Comparison of ENCODE assay signal across 10 cellular contexts in genomic region chr2:36411962-36412444, GRCh38. TPM values are rescaled to one million over a fixed set of nuclear protein-coding genes. Genes with fewer than 3 reads are reported as not detected.
DNase-seq lines count a peak whose midpoint lies in the region; ATAC-seq and TF ChIP-seq lines count a peak whose summit lies in the region.
"Had no signal": no experiment of that assay in that cellular context is flagged by ENCODE, and none has a peak within 500 bp of the region (broad histone marks: within the 10 kb centered on the region; RNA-seq: fewer than 3 reads in every experiment).

No MANE protein-coding gene starts in this region.

- intact Hi-C loops in spleen (cut with DNase I; ENCODE audit: low total_unique reads): no loop called here

- no peak for TF ChIP-seq POLR2A in spleen (IDR thresholded peaks at IDR 0.05)

- H3K27ac ChIP-seq in coronary artery: peak overlapping the region; percentile 71 to 83
- H3K27ac ChIP-seq in spleen: peak overlapping the region; percentile 24 to 81 (median 66)
- H3K27ac ChIP-seq: PC-9 had no signal

- H3K4me1 Mint-ChIP-seq in T-helper 2 cell treated with Interferon-gamma antibody and Interleukin-4, amounts not matched to agents 5 μg/mL and 100 μg/mL, for 36 hours (ENCODE audit: low read depth): no peaks in the 10 kb centered on the region
- peaks cover 16% of the 10 kb centered on the region for H3K4me1 Mint-ChIP-seq in progenitor cell of endocrine pancreas (ENCODE audit: low read depth)

- peaks cover 11% of the 10 kb centered on the region for H3K27me3 Mint-ChIP-seq in T-helper 2 cell treated with Interferon-gamma antibody and Interleukin-4, amounts not matched to agents 5 μg/mL and 100 μg/mL, for 36 hours (ENCODE audit: low read depth)
- H3K27me3 Mint-ChIP-seq in progenitor cell of endocrine pancreas: no peaks in the 10 kb centered on the region

- no peak for ATAC-seq in GM21717 (IDR thresholded peaks at IDR 0.05; ENCODE audit: unreplicated experiment)

- H3K9me3 ChIP-seq in spleen: no peaks in the 10 kb centered on the region

- H3K9me3 Mint-ChIP-seq in T-helper 2 cell treated with Interferon-gamma antibody and Interleukin-4, amounts not matched to agents 5 μg/mL and 100 μg/mL, for 36 hours: no peaks in the 10 kb centered on the region
- H3K9me3 Mint-ChIP-seq in progenitor cell of endocrine pancreas (ENCODE audit: low read depth): no peaks in the 10 kb centered on the region

- H3K27me3 ChIP-seq in kidney epithelial cell (ENCODE audit: control insufficient read depth, insufficient read depth, low read length): no peaks in the 10 kb centered on the region
- H3K27me3 ChIP-seq in spleen (replicated peaks in 1 of 7): no peaks in the 10 kb centered on the region

- H3K4me3 Mint-ChIP-seq in T-helper 2 cell treated with Interferon-gamma antibody and Interleukin-4, amounts not matched to agents 5 μg/mL and 100 μg/mL, for 36 hours: no peak overlapping the region
- H3K4me3 Mint-ChIP-seq in progenitor cell of endocrine pancreas (ENCODE audit: low read depth): no peak overlapping the region

- TF ChIP-seq CTCF in coronary artery (IDR thresholded peaks at IDR 0.05) (no peak), kidney epithelial cell (IDR thresholded peaks at IDR 0.05; ENCODE audit: insufficient read depth, low read length, poor library complexity, severe bottlenecking) (peak; percentile 35), spleen (IDR thresholded peaks at IDR 0.05 in 8 of 11, conservative IDR thresholded peaks at IDR 0.05 in 3 of 11) (peak in 1 of 11 experiments; percentile 4), progenitor cell of endocrine pancreas (IDR thresholded peaks at IDR 0.05; ENCODE audit: unreplicated experiment) (no peak)

- H3K27ac Mint-ChIP-seq in T-helper 2 cell treated with Interferon-gamma antibody and Interleukin-4, amounts not matched to agents 5 μg/mL and 100 μg/mL, for 36 hours: no peak overlapping the region
- H3K27ac Mint-ChIP-seq in progenitor cell of endocrine pancreas: no peak overlapping the region

- peaks cover 17 to 89% (median 63%) of the 10 kb centered on the region in 6 donors for H3K4me1 ChIP-seq in spleen

- 55 to 88% (median 70%) methylated on average over 11 of the region's 11 CpGs for whole genome bisulfite sequencing in spleen, 5 donors

- no peaks in the 10 kb centered on the region for H3K36me3 Mint-ChIP-seq in T-helper 2 cell treated with Interferon-gamma antibody and Interleukin-4, amounts not matched to agents 5 μg/mL and 100 μg/mL, for 36 hours (ENCODE audit: low read depth)
- H3K36me3 Mint-ChIP-seq in progenitor cell of endocrine pancreas (ENCODE audit: insufficient read depth): no peaks in the 10 kb centered on the region

- peaks cover 1% of the 10 kb centered on the region for H3K36me3 ChIP-seq in kidney epithelial cell (ENCODE audit: control insufficient read depth, insufficient read depth, low read length)
- no peaks in the 10 kb centered on the region for H3K36me3 ChIP-seq in spleen

- H3K4me3 ChIP-seq in coronary artery (peak overlapping the region; percentile 52), kidney epithelial cell (ENCODE audit: low read depth, low read length) (no peak overlapping the region), spleen (peak overlapping the region in 1 of 8 donors; percentile 1)
- H3K4me3 ChIP-seq: PC-9 had no signal

- DNase-seq in NCI-H226 (peak; percentile 86), coronary artery (ENCODE audit: low spot score) (no peak), kidney epithelial cell (ENCODE audit: low read depth) (peak; percentile 71), spleen (no peak), progenitor cell of endocrine pancreas (ENCODE audit: low spot score, unreplicated experiment) (no peak), NCI-H2227 treated with DMSO at 0.1 percent for 48 hours (lab: John Stamatoyannopoulos, UW) (no peak)
- DNase-seq in T-helper 2 cell treated with Interferon-gamma antibody and Interleukin-4, amounts not matched to agents 5 μg/mL and 100 μg/mL, for 36 hours (ENCODE audit: low spot score): no peak
- DNase-seq: head of caudate nucleus had no signal

RNA-seq across cellular contexts. Expression of gene CRIM1, which starts 56.4 kb away (rescaled TPM):
- 103 and 145 TPM in 2 replicates for total RNA-seq in kidney epithelial cell
- total RNA-seq in spleen: 100 to 1,000 TPM in 6 of 7 donors, 10 to 100 TPM in 1; 91.5 to 213 (median 120) TPM
- polyA plus RNA-seq in spleen: 10 to 100 TPM in 1 of 3 donors, 1 to 10 TPM in 2; 7.1 to 14.1 (median 7.1) TPM
- 25.8 and 33.8 TPM in 2 replicates for total RNA-seq in progenitor cell of endocrine pancreas

Comparison
In these comparisons a context has a peak if more than half of its experiments do, and no peak if none do; other contexts are left out.
1. DNase-seq: peak in NCI-H226 (single experiment) and kidney epithelial cell (single experiment); none in coronary artery (single experiment), spleen (single experiment), T-helper 2 cell treated with Interferon-gamma antibody and Interleukin-4, amounts not matched to agents 5 μg/mL and 100 μg/mL, for 36 hours (single experiment), progenitor cell of endocrine pancreas (single experiment) and NCI-H2227 treated with DMSO at 0.1 percent for 48 hours (single experiment).